ENCODE assay signal across 24 cellular contexts in the genomic region with DNA sequence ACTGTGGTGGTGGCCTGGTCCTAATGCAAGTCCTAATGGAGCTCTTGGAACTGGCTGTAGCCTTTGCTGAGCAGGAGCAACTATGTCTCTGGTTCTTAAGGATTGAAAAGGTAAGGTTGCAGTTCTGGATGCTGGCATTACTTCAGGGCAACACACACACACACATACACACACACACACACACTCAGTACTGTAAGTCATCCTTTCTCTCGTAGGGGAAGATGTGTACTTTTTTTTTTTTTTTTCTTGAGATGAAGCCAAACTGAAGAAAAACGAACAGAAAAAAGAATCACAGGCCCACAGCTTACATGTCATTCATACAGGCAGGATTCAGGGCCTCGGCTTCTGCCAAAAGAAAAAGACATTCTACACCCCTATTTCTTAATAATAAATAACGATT.
A peak's percentile ranks its signal among the peaks of the same experiment; 100 is the strongest.
DNase-seq lines count a peak whose midpoint lies in the region; ATAC-seq and TF ChIP-seq lines count a peak whose summit lies in the region.
"Had no signal": no experiment of that assay in that cellular context is flagged by ENCODE, and none has a peak within 500 bp of the region (broad histone marks: within the 10 kb centered on the region; RNA-seq: fewer than 3 reads in every experiment).

No MANE protein-coding gene starts in this region.

- H3F3A ChIP-seq in GM23248 (ENCODE audit: insufficient read depth) = peaks cover 28% of the 10 kb centered on the region

- peaks cover 19 to 42% (median 32%) of the 10 kb centered on the region in 4 donors for H3K4me1 Mint-ChIP-seq in CD4-positive, alpha-beta memory T cell
- peaks cover 80% of the 10 kb centered on the region for H3K4me1 Mint-ChIP-seq in activated T-helper 1 cell treated with anti-CD3 and anti-CD28 coated beads, Interleukin-12 subunit alpha, Interleukin-12 subunit beta, Interleukin-2, Interleukin-4 antibody, amounts not matched to agents 30 ng/mL and 10 ng/mL and 1 ng/mL, durations not matched to agents 14 hours and 24 hours and 36 hours (ENCODE audit: low read depth)
- H3K4me1 Mint-ChIP-seq in chondrocyte (ENCODE audit: low read depth) (peaks cover 40% of the 10 kb centered on the region), natural killer cell (peaks cover 29 to 33% of the 10 kb centered on the region in 2 donors)

- peaks cover 34% of the 10 kb centered on the region for H3K4me1 ChIP-seq in CD4-positive, alpha-beta memory T cell (ENCODE audit: insufficient read depth, low read length)
- H3K4me1 ChIP-seq in GM23248 (ENCODE audit: insufficient read depth) = peaks cover 35% of the 10 kb centered on the region

- no peaks in the 10 kb centered on the region for H3K9me2 ChIP-seq in GM23248 (ENCODE audit: insufficient read depth)

- no peaks in the 10 kb centered on the region for H4K20me1 ChIP-seq in GM23248 (ENCODE audit: insufficient read depth)

- H3K4me3 ChIP-seq in CD4-positive, alpha-beta memory T cell (ENCODE audit: low read length in 2 of 2) = no peak overlapping the region
- H3K4me3 ChIP-seq in GM23248 = no peak overlapping the region
- H3K4me3 ChIP-seq: SK-N-MC, transverse colon had no signal

- in situ Hi-C loops in GM23248 (cut with MboI) = loop anchor here (25.0 kb wide), 2 partner anchors 278 to 428 kb away; no protein-coding TSS in a partner anchor

- H3K27me3 Mint-ChIP-seq in CD4-positive, alpha-beta memory T cell = no peaks in the 10 kb centered on the region
- H3K27me3 Mint-ChIP-seq in activated T-helper 1 cell treated with anti-CD3 and anti-CD28 coated beads, Interleukin-12 subunit alpha, Interleukin-12 subunit beta, Interleukin-2, Interleukin-4 antibody, amounts not matched to agents 30 ng/mL and 10 ng/mL and 1 ng/mL, durations not matched to agents 14 hours and 24 hours and 36 hours (ENCODE audit: insufficient read depth) = no peaks in the 10 kb centered on the region
- H3K27me3 Mint-ChIP-seq in chondrocyte (ENCODE audit: low read depth) (no peaks in the 10 kb centered on the region), natural killer cell (ENCODE audit: low read depth in 2 of 2) (peaks cover 4 to 7% of the 10 kb centered on the region in 2 donors)
- H3K27me3 Mint-ChIP-seq: activated CD4-positive, alpha-beta memory T cell treated with anti-CD3 and anti-CD28 coated beads for 36 hours had no signal

- no peak for ATAC-seq in natural killer cell
- ATAC-seq in GM18498 (IDR thresholded peaks at IDR 0.05; ENCODE audit: unreplicated experiment) = no peak
- ATAC-seq: stimulated activated naive CD8-positive, alpha-beta T cell treated with anti-CD3 and anti-CD28 coated beads, Interleukin-15, Interleukin-2, amounts not matched to agents 100 U/mL and 50 U/mL, for 24 hours; WTC11 had no signal

- no peaks in the 10 kb centered on the region for H3K36me3 Mint-ChIP-seq in CD4-positive, alpha-beta memory T cell
- peaks cover 9% of the 10 kb centered on the region for H3K36me3 Mint-ChIP-seq in activated T-helper 1 cell treated with anti-CD3 and anti-CD28 coated beads, Interleukin-12 subunit alpha, Interleukin-12 subunit beta, Interleukin-2, Interleukin-4 antibody, amounts not matched to agents 30 ng/mL and 10 ng/mL and 1 ng/mL, durations not matched to agents 14 hours and 24 hours and 36 hours (ENCODE audit: low read depth)
- H3K36me3 Mint-ChIP-seq in chondrocyte (ENCODE audit: low read depth) (no peaks in the 10 kb centered on the region), natural killer cell (no peaks in the 10 kb centered on the region)
- H3K36me3 Mint-ChIP-seq: activated CD4-positive, alpha-beta memory T cell treated with anti-CD3 and anti-CD28 coated beads for 36 hours; naive B cell; WTC11 had no signal

- H3K27ac Mint-ChIP-seq in CD4-positive, alpha-beta memory T cell = peak overlapping the region; percentile 1 to 97 (median 66)
- peak overlapping the region; percentile 97 for H3K27ac Mint-ChIP-seq in activated T-helper 1 cell treated with anti-CD3 and anti-CD28 coated beads, Interleukin-12 subunit alpha, Interleukin-12 subunit beta, Interleukin-2, Interleukin-4 antibody, amounts not matched to agents 30 ng/mL and 10 ng/mL and 1 ng/mL, durations not matched to agents 14 hours and 24 hours and 36 hours
- H3K27ac Mint-ChIP-seq in chondrocyte (ENCODE audit: unreplicated experiment) = peak overlapping the region; percentile 70
- peak overlapping the region; percentile 44 to 79 for H3K27ac Mint-ChIP-seq in natural killer cell
- H3K27ac Mint-ChIP-seq: activated CD4-positive, alpha-beta memory T cell treated with anti-CD3 and anti-CD28 coated beads for 36 hours; naive B cell; progenitor cell of endocrine pancreas; WTC11 had no signal

- H3K79me2 ChIP-seq in GM23248 (ENCODE audit: insufficient read depth) = no peaks in the 10 kb centered on the region

- CTCF ChIA-PET in CD4-positive, alpha-beta memory T cell (lab: Charles Lee; ENCODE audit: partially characterized antibody) = interaction anchor here (0.6 to 2.4 kb wide), 3 partner anchors 9 to 127 kb away, joined by 3 to 8 read pairs (median 7); no protein-coding TSS in a partner anchor

- POLR2A ChIA-PET in CD4-positive, alpha-beta memory T cell (lab: Charles Lee; ENCODE audit: partially characterized antibody) = no interaction called here

- H3K27me3 ChIP-seq in CD4-positive, alpha-beta memory T cell (ENCODE audit: insufficient read depth, low read length) = no peaks in the 10 kb centered on the region
- H3K27me3 ChIP-seq in GM23248 (replicated peaks; ENCODE audit: insufficient read depth) = no peaks in the 10 kb centered on the region
- H3K27me3 ChIP-seq: transverse colon had no signal

- H3K4me2 ChIP-seq in GM23248 (ENCODE audit: unreplicated experiment) = no peak overlapping the region

- H3K9me3 Mint-ChIP-seq in CD4-positive, alpha-beta memory T cell = no peaks in the 10 kb centered on the region
- H3K9me3 Mint-ChIP-seq in activated T-helper 1 cell treated with anti-CD3 and anti-CD28 coated beads, Interleukin-12 subunit alpha, Interleukin-12 subunit beta, Interleukin-2, Interleukin-4 antibody, amounts not matched to agents 30 ng/mL and 10 ng/mL and 1 ng/mL, durations not matched to agents 14 hours and 24 hours and 36 hours = no peaks in the 10 kb centered on the region
- H3K9me3 Mint-ChIP-seq in chondrocyte (ENCODE audit: low read depth) (no peaks in the 10 kb centered on the region), natural killer cell (no peaks in the 10 kb centered on the region)
- H3K9me3 Mint-ChIP-seq: activated CD4-positive, alpha-beta memory T cell treated with anti-CD3 and anti-CD28 coated beads for 36 hours; naive B cell; WTC11 had no signal

- DNase-seq in CD4-positive, alpha-beta memory T cell = no peak
- DNase-seq in activated T-helper 1 cell treated with anti-CD3 and anti-CD28 coated beads, Interleukin-12 subunit alpha, Interleukin-12 subunit beta, Interleukin-2, Interleukin-4 antibody, amounts not matched to agents 30 ng/mL and 10 ng/mL and 1 ng/mL, durations not matched to agents 14 hours and 24 hours and 36 hours (ENCODE audit: low spot score) = no peak
- DNase-seq in chondrocyte (ENCODE audit: low spot score) = no peak
- no peak for DNase-seq in natural killer cell
- no peak for DNase-seq in NCI-H345 treated with DMSO at 0.1 percent for 48 hours (lab: John Stamatoyannopoulos, UW; ENCODE audit: unreplicated experiment)
- no peak for DNase-seq in DMS 273 treated with DMSO at 0.1 percent for 48 hours (lab: John Stamatoyannopoulos, UW)
- DNase-seq in GM23248 = no peak
- DNase-seq: activated CD4-positive, alpha-beta memory T cell treated with anti-CD3 and anti-CD28 coated beads for 36 hours; activated naive CD4-positive, alpha-beta T cell treated with Interleukin-2 at 50 U/mL for 16 hours; activated T-cell treated with anti-CD3 and anti-CD28 coated beads for 4 hours; aorta; dermis blood vessel endothelial cell; DMS79 treated with DMSO at 0.1 percent for 48 hours; kidney; naive B cell; NCI-H1105; NCI-H526; stimulated activated CD4-positive, alpha-beta T cell treated with anti-CD3 and anti-CD28 coated beads, Interleukin-2, amount 100 ng/mL, for 48 hours; stimulated activated naive CD8-positive, alpha-beta T cell treated with anti-CD3 and anti-CD28 coated beads, Interleukin-15, Interleukin-2, amounts not matched to agents 100 U/mL and 50 U/mL, for 24 hours; transverse colon had no signal

- H2AFZ ChIP-seq in GM23248 = no peak overlapping the region

- no peak overlapping the region for H3K27ac ChIP-seq in CD4-positive, alpha-beta memory T cell (ENCODE audit: low read depth, low read length)
- H3K27ac ChIP-seq in GM23248 = no peak overlapping the region
- H3K27ac ChIP-seq: SK-N-MC, transverse colon had no signal

- intact Hi-C loops in CD4-positive, alpha-beta memory T cell (cut with micrococcal nuclease) = loop anchor here (10.0 kb wide), 2 partner anchors 136 to 1356 kb away; no protein-coding TSS in a partner anchor
- intact Hi-C loops in activated T-helper 1 cell treated with anti-CD3 and anti-CD28 coated beads, Interleukin-12 subunit alpha, Interleukin-12 subunit beta, Interleukin-2, Interleukin-4 antibody, amounts not matched to agents 30 ng/mL and 10 ng/mL and 1 ng/mL, durations not matched to agents 14 hours and 24 hours and 36 hours (cut with micrococcal nuclease) = loop anchor here (5.0 to 10.0 kb wide), 2 partner anchors 168 to 526 kb away; no protein-coding TSS in a partner anchor
- intact Hi-C loops in natural killer cell (cut with micrococcal nuclease) = no loop called here

- 37 to 51% methylated on average over 4 of the region's 4 CpGs for WGBS in GM23248 (ENCODE audit: low coverage in 1 of 2, low lambda C conversion rate in 2 of 2, missing lambda C conversion rate in 2 of 2), 2 experiments

- H3K36me3 ChIP-seq in CD4-positive, alpha-beta memory T cell (ENCODE audit: insufficient read depth, low read length) = no peaks in the 10 kb centered on the region
- no peaks in the 10 kb centered on the region for H3K36me3 ChIP-seq in GM23248 (ENCODE audit: low read depth)
- H3K36me3 ChIP-seq: transverse colon had no signal

- TF ChIP-seq CTCF in chondrocyte (IDR thresholded peaks at IDR 0.05) = no peak
- no peak for TF ChIP-seq CTCF in natural killer cell (IDR thresholded peaks at IDR 0.05)

- H3K4me3 Mint-ChIP-seq in CD4-positive, alpha-beta memory T cell = peak overlapping the region in 1 of 8 donors; percentile 12
- peak overlapping the region; percentile 78 for H3K4me3 Mint-ChIP-seq in activated T-helper 1 cell treated with anti-CD3 and anti-CD28 coated beads, Interleukin-12 subunit alpha, Interleukin-12 subunit beta, Interleukin-2, Interleukin-4 antibody, amounts not matched to agents 30 ng/mL and 10 ng/mL and 1 ng/mL, durations not matched to agents 14 hours and 24 hours and 36 hours
- no peak overlapping the region for H3K4me3 Mint-ChIP-seq in chondrocyte (ENCODE audit: unreplicated experiment)
- H3K4me3 Mint-ChIP-seq in natural killer cell = no peak overlapping the region
- H3K4me3 Mint-ChIP-seq: activated CD4-positive, alpha-beta memory T cell treated with anti-CD3 and anti-CD28 coated beads for 36 hours; naive B cell; WTC11 had no signal

- no peaks in the 10 kb centered on the region for H3K9me3 ChIP-seq in CD4-positive, alpha-beta memory T cell (ENCODE audit: control insufficient read depth in 1 of 2, low read length in 2 of 2)
- no peaks in the 10 kb centered on the region for H3K9me3 ChIP-seq in GM23248 (ENCODE audit: low read depth)
- H3K9me3 ChIP-seq: transverse colon had no signal

- H3K9ac ChIP-seq in GM23248 = no peak overlapping the region
